Comparison of ENCODE assay signal across 8 cellular contexts in genomic region chr6:156687875-156688549, GRCh38.
DNase-seq lines count a peak whose midpoint lies in the region; ATAC-seq and TF ChIP-seq lines count a peak whose summit lies in the region.

No MANE protein-coding gene starts in this region.

- no peaks in the 10 kb centered on the region for H3K36me3 ChIP-seq in MG63
- no peaks in the 10 kb centered on the region for H3K36me3 ChIP-seq in prostate gland

- DNase-seq in GM04504 (ENCODE audit: low read depth) (peak; percentile 5), MG63 (peak; percentile 11), amniotic epithelial cell (ENCODE audit: low read depth) (peak; percentile 27), right cardiac atrium (no peak), prostate gland (ENCODE audit: low spot score) (peak; percentile 10), DMS153 treated with DMSO at 0.1 percent for 48 hours (lab: John Stamatoyannopoulos, UW; ENCODE audit: unreplicated experiment) (no peak), T-helper 9 cell (no peak)

- peak in 1 of 4 experiments; percentile 15 for TF ChIP-seq CTCF in prostate gland (IDR thresholded peaks at IDR 0.05)

- intact Hi-C loops in right cardiac atrium (cut with DNase I): loop anchor here (2.0 to 10.0 kb wide), 6 partner anchors 89 to 334 kb away; partner anchors contain the start of gene ARID1B (in 4 of the 4)
- intact Hi-C loops in prostate gland (cut with DNase I): loop anchor here (2.0 to 5.0 kb wide), 6 partner anchors 34 to 497 kb away; partner anchors contain the start of gene ARID1B

- WGBS in right cardiac atrium: 8% methylated on average over 20 of the region's 20 CpGs
- WGBS in prostate gland: 4% methylated on average over 20 of the region's 20 CpGs

- H3K4me3 ChIP-seq in MG63 (peak overlapping the region; percentile 63), right cardiac atrium (ENCODE audit: low read length) (peak overlapping the region; percentile 61), prostate gland (peak overlapping the region; percentile 56 to 57)

- peak; percentile 41 to 60 for ATAC-seq in right cardiac atrium
- no peak for ATAC-seq in HG02840 (IDR thresholded peaks at IDR 0.05; ENCODE audit: low FRiP score, unreplicated experiment)

- H3K4me1 ChIP-seq in right cardiac atrium (ENCODE audit: control insufficient read depth, insufficient read depth, low read length): no peaks in the 10 kb centered on the region
- no peaks in the 10 kb centered on the region for H3K4me1 ChIP-seq in prostate gland (replicated peaks)

- H3K9me3 ChIP-seq in MG63: no peaks in the 10 kb centered on the region
- H3K9me3 ChIP-seq in right cardiac atrium (ENCODE audit: control insufficient read depth, low read length): no peaks in the 10 kb centered on the region
- H3K9me3 ChIP-seq in prostate gland: no peaks in the 10 kb centered on the region

- H3K27ac ChIP-seq in right cardiac atrium (ENCODE audit: low read length) (peak overlapping the region; percentile 96), prostate gland (peak overlapping the region; percentile 90 to 98)

- H3K27me3 ChIP-seq in MG63: no peaks in the 10 kb centered on the region
- no peaks in the 10 kb centered on the region for H3K27me3 ChIP-seq in right cardiac atrium (ENCODE audit: control insufficient read depth, insufficient read depth)
- H3K27me3 ChIP-seq in prostate gland (replicated peaks; ENCODE audit: insufficient read depth): no peaks in the 10 kb centered on the region

- TF ChIP-seq POLR2A in prostate gland (IDR thresholded peaks at IDR 0.05): no peak

Comparison
In these comparisons a context has a peak if more than half of its experiments do, and no peak if none do; other contexts are left out.
1. DNase-seq: peak in GM04504 (single experiment), MG63 (single experiment), amniotic epithelial cell (single experiment) and prostate gland (single experiment); none in right cardiac atrium (0 of 3), DMS153 treated with DMSO at 0.1 percent for 48 hours (single experiment) and T-helper 9 cell (single experiment).
2. Peak in every context shown above with its lines, with median percentiles within 50 percentile points of each other: H3K4me3 ChIP-seq.